Comparison of ENCODE assay signal across 17 cellular contexts in the genomic region with DNA sequence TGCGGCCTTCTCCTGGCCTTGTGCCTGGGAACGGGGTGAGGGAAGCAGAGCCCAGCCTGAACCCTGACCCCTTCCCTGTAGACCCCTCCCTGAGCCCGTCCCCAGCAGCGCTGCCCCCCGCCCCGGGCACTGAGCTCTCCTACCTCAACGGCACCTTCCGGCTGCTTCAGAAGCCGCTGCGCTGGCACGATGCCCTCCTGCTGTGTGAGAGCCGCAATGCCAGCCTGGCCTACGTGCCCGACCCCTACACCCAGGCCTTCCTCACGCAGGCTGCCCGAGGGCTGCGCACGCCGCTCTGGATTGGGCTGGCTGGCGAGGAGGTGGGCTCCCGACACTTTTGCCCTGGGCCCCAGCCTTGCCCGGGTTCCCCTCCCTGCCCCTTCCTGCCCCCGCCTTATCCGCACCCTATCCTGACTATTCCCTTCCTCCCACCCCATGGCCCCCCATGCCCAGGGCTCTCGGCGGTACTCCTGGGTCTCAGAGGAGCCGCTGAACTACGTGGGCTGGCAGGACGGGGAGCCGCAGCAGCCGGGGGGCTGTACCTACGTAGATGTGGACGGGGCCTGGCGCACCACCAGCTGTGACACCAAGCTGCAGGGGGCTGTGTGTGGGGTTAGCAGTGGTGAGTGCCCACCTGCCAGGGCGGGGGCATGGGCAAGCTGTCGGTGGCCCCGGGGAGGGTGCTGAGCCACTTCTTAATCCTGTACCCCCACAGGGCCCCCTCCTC.
"Had no signal": no experiment of that assay in that cellular context is flagged by ENCODE, and none has a peak within 500 bp of the region (broad histone marks: within the 10 kb centered on the region; RNA-seq: fewer than 3 reads in every experiment).

No MANE protein-coding gene starts in this region.

- H3K9me3 ChIP-seq: adrenal gland, breast epithelium had no signal

- H3K4me1 ChIP-seq: adrenal gland, breast epithelium had no signal

- H3K27ac ChIP-seq: adrenal gland, breast epithelium had no signal

- H3K36me3 ChIP-seq: adrenal gland, breast epithelium had no signal

- DNase-seq: activated CD4-positive, alpha-beta T cell treated with anti-CD3 and anti-CD28 coated beads for 48 hours; activated CD4-positive, alpha-beta T cell treated with anti-CD3 and anti-CD28 coated beads, Interleukin-2, amount 50 U/mL, for 4 hours; activated CD4-positive, CD25-positive, alpha-beta regulatory T cell treated with anti-CD3 and anti-CD28 coated beads, Interleukin-2, amount 50 U/mL, for 72 hours; activated CD8-positive, alpha-beta memory T cell treated with anti-CD3 and anti-CD28 coated beads, Interleukin-2, amount 50 U/mL, for 48 hours; activated CD8-positive, alpha-beta T cell treated with anti-CD3 and anti-CD28 coated beads, Interleukin-2, amount 10 ng/mL, durations not matched to agents 7 days and 5 days; activated naive CD4-positive, alpha-beta T cell treated with anti-CD3 and anti-CD28 coated beads, Interleukin-2, amount 50 U/mL, for 16 hours; activated naive CD8-positive, alpha-beta T cell treated with anti-CD3 and anti-CD28 coated beads, Interleukin-2, amount 10 ng/mL, durations not matched to agents 7 days and 5 days; activated T-cell treated with anti-CD3 and anti-CD28 coated beads, Interleukin-2, amount 50 U/mL, for 1 hour; Kasumi-1; NCI-H1417 treated with DMSO at 0.1 percent for 48 hours; NCI-H187; NCI-H510A treated with DMSO at 0.1 percent for 48 hours; NK-92 treated with Interleukin-12 subunit alpha and Interleukin-12 subunit beta, amount 100 ng/mL, for 24 hours; OCI-M1; SHP77 treated with DMSO at 0.1 percent for 48 hours had no signal

- H3K4me3 ChIP-seq: adrenal gland, breast epithelium had no signal

- H3K27me3 ChIP-seq: adrenal gland, breast epithelium had no signal
